In genomic region chr1:3773572-3774502, GRCh38 we compare ENCODE assay signal across 1 cellular context.
TF ChIP-seq lines count a peak whose summit lies in the region.

No MANE protein-coding gene starts in this region.

TF ChIP-seq in K562, 482 proteins besides CTCF, POLR2A, EP300 and RAD21 (continued from another document and continues in another):
- TF ChIP-seq ZNF395 (CRISPR knock-in tag; IDR thresholded peaks at IDR 0.05) (no peak), PRPF4 (IDR thresholded peaks at IDR 0.05; ENCODE audit: insufficient read depth, low read depth, low read length, poor library complexity, severe bottlenecking) (no peak), CEBPZ (IDR thresholded peaks at IDR 0.05; ENCODE audit: borderline replicate concordance, low read depth, low read length) (no peak), PYGO2 (tag; IDR thresholded peaks at IDR 0.05) (no peak), STAT5B (CRISPR knock-in tag; IDR thresholded peaks at IDR 0.05) (no peak), ZNF699 (CRISPR knock-in tag; IDR thresholded peaks at IDR 0.05; ENCODE audit: insufficient replicate concordance) (no peak), ZNF436 (CRISPR knock-in tag; IDR thresholded peaks at IDR 0.05) (no peak), PHB2 (IDR thresholded peaks at IDR 0.05; ENCODE audit: low read depth) (no peak), E4F1 (CRISPR knock-in tag; IDR thresholded peaks at IDR 0.05; ENCODE audit: borderline replicate concordance) (no peak), CREB1 (IDR thresholded peaks at IDR 0.05) (no peak), CREB1 (CRISPR knock-in tag; IDR thresholded peaks at IDR 0.05) (no peak), ZNF444 (CRISPR knock-in tag; IDR thresholded peaks at IDR 0.05) (no peak), IRF1 (CRISPR knock-in tag; IDR thresholded peaks at IDR 0.05; ENCODE audit: borderline replicate concordance) (no peak), ZNF696 (CRISPR knock-in tag; conservative IDR thresholded peaks at IDR 0.05) (no peak), SMARCB1 (IDR thresholded peaks at IDR 0.05; ENCODE audit: insufficient read length, low read depth) (no peak), TSHZ1 (CRISPR knock-in tag; IDR thresholded peaks at IDR 0.05) (no peak), NR4A1 (CRISPR knock-in tag; IDR thresholded peaks at IDR 0.05) (no peak), NR4A1 (tag; IDR thresholded peaks at IDR 0.05) (peak; percentile 45; the same call in 1 of the 2 replicates), TFAM (CRISPR knock-in tag; conservative IDR thresholded peaks at IDR 0.05) (no peak), HMGN3 (IDR thresholded peaks at IDR 0.05; ENCODE audit: borderline replicate concordance, extremely low read depth, insufficient read length, low read depth, low read length) (no peak), ZNF3 (CRISPR knock-in tag; IDR thresholded peaks at IDR 0.05) (no peak), MEF2A (IDR thresholded peaks at IDR 0.05; ENCODE audit: control insufficient read depth, low read depth, low read length) (no peak), GTF3C2 (IDR thresholded peaks at IDR 0.05; ENCODE audit: borderline replicate concordance, extremely low read depth, insufficient read length) (no peak), ZNF184 (CRISPR knock-in tag; IDR thresholded peaks at IDR 0.05) (no peak), AFF1 (IDR thresholded peaks at IDR 0.05; ENCODE audit: low read depth in 1 of 2, partially characterized antibody in 2 of 2) (no peak), E2F8 (IDR thresholded peaks at IDR 0.05; ENCODE audit: low read depth, partially characterized antibody) (no peak), PML (IDR thresholded peaks at IDR 0.05; ENCODE audit: low read length) (no peak), KLF1 (tag; IDR thresholded peaks at IDR 0.05) (no peak), CEBPG (CRISPR knock-in tag; IDR thresholded peaks at IDR 0.05) (no peak), CEBPG (tag; conservative IDR thresholded peaks at IDR 0.05 in 1 of 2, IDR thresholded peaks at IDR 0.05 in 1 of 2) (no peak), ZNF277 (CRISPR knock-in tag; IDR thresholded peaks at IDR 0.05; ENCODE audit: borderline replicate concordance) (no peak), JUNB (CRISPR knock-in tag; conservative IDR thresholded peaks at IDR 0.05) (0 out of 2 replicates have a peak, but pooled peaks have one; percentile 18)
